ENCODE assay signal across 10 cellular contexts in genomic region chr17:4795168-4795567, GRCh38. TPM values are rescaled to one million over a fixed set of nuclear protein-coding genes. Genes with fewer than 3 reads are reported as not detected.
DNase-seq lines count a peak whose midpoint lies in the region; ATAC-seq and TF ChIP-seq lines count a peak whose summit lies in the region.
"Had no signal": no experiment of that assay in that cellular context is flagged by ENCODE, and none has a peak within 500 bp of the region (broad histone marks: within the 10 kb centered on the region; RNA-seq: fewer than 3 reads in every experiment).

No MANE protein-coding gene starts in this region.

- no peaks in the 10 kb centered on the region for H3K9me3 Mint-ChIP-seq in activated T-cell treated with anti-CD3 and anti-CD28 coated beads, Interleukin-2, amount 50 U/mL, for 72 hours
- no peaks in the 10 kb centered on the region for H3K9me3 Mint-ChIP-seq in activated T-helper 1 cell treated with anti-CD3 and anti-CD28 coated beads, Interleukin-12 subunit alpha, Interleukin-12 subunit beta, Interleukin-2, Interleukin-4 antibody, amounts not matched to agents 30 ng/mL and 10 ng/mL and 1 ng/mL, durations not matched to agents 14 hours and 24 hours and 36 hours
- no peaks in the 10 kb centered on the region for H3K9me3 Mint-ChIP-seq in immature natural killer cell

- H3K4me1 ChIP-seq in stomach: peaks cover 14 to 27% (median 20%) of the 10 kb centered on the region in 4 donors

- intact Hi-C loops in activated T-helper 1 cell treated with anti-CD3 and anti-CD28 coated beads, Interleukin-12 subunit alpha, Interleukin-12 subunit beta, Interleukin-2, Interleukin-4 antibody, amounts not matched to agents 30 ng/mL and 10 ng/mL and 1 ng/mL, durations not matched to agents 14 hours and 24 hours and 36 hours (cut with micrococcal nuclease): no loop called here
- intact Hi-C loops in stomach (cut with DNase I; ENCODE audit: low total_unique reads): no loop called here

- no peak for TF ChIP-seq EP300 in stomach (IDR thresholded peaks at IDR 0.05)

- 94 to 100% (median 98%) methylated on average over 1 of the region's 1 CpG for WGBS in stomach, 5 donors

- H3K27ac Mint-ChIP-seq in activated T-cell treated with anti-CD3 and anti-CD28 coated beads, Interleukin-2, amount 50 U/mL, for 72 hours: peak overlapping the region; percentile 98
- peak overlapping the region; percentile 99 for H3K27ac Mint-ChIP-seq in activated T-helper 1 cell treated with anti-CD3 and anti-CD28 coated beads, Interleukin-12 subunit alpha, Interleukin-12 subunit beta, Interleukin-2, Interleukin-4 antibody, amounts not matched to agents 30 ng/mL and 10 ng/mL and 1 ng/mL, durations not matched to agents 14 hours and 24 hours and 36 hours
- peak overlapping the region in 4 of 6 donors; percentile 40 to 98 (median 86) for H3K27ac Mint-ChIP-seq in immature natural killer cell

- TF ChIP-seq CTCF in stomach (IDR thresholded peaks at IDR 0.05): no peak

- no peak for DNase-seq in activated T-cell treated with anti-CD3 and anti-CD28 coated beads, Interleukin-2, amount 50 U/mL, for 72 hours
- no peak for DNase-seq in activated T-cell treated with anti-CD3 and anti-CD28 coated beads, Interleukin-2, amount 50 U/mL, for 48 hours
- no peak for DNase-seq in activated T-helper 1 cell treated with anti-CD3 and anti-CD28 coated beads, Interleukin-12 subunit alpha, Interleukin-12 subunit beta, Interleukin-2, Interleukin-4 antibody, amounts not matched to agents 30 ng/mL and 10 ng/mL and 1 ng/mL, durations not matched to agents 14 hours and 24 hours and 36 hours (ENCODE audit: low spot score)
- DNase-seq in immature natural killer cell: no peak
- no peak for DNase-seq in stomach
- no peak for DNase-seq in NK-92 treated with Interleukin-12 subunit alpha and Interleukin-12 subunit beta, amount 100 ng/mL, for 24 hours (lab: John Stamatoyannopoulos, UW)
- no peak for DNase-seq in AG08395 (ENCODE audit: low spot score)
- DNase-seq in MG63: no peak

- ATAC-seq in activated T-cell treated with anti-CD3 and anti-CD28 coated beads, Interleukin-2, amount 50 U/mL, for 72 hours (replicated peaks in 1 of 2): no peak

- H3K4me3 Mint-ChIP-seq in activated T-cell treated with anti-CD3 and anti-CD28 coated beads, Interleukin-2, amount 50 U/mL, for 72 hours: peak overlapping the region in 1 of 2 donors; percentile 98
- peak overlapping the region; percentile 100 for H3K4me3 Mint-ChIP-seq in activated T-helper 1 cell treated with anti-CD3 and anti-CD28 coated beads, Interleukin-12 subunit alpha, Interleukin-12 subunit beta, Interleukin-2, Interleukin-4 antibody, amounts not matched to agents 30 ng/mL and 10 ng/mL and 1 ng/mL, durations not matched to agents 14 hours and 24 hours and 36 hours
- H3K4me3 Mint-ChIP-seq in immature natural killer cell: peak overlapping the region; percentile 38 to 100 (median 99)

- no peaks in the 10 kb centered on the region for H3K27me3 Mint-ChIP-seq in activated T-cell treated with anti-CD3 and anti-CD28 coated beads, Interleukin-2, amount 50 U/mL, for 72 hours (ENCODE audit: low read depth)
- H3K27me3 Mint-ChIP-seq in activated T-helper 1 cell treated with anti-CD3 and anti-CD28 coated beads, Interleukin-12 subunit alpha, Interleukin-12 subunit beta, Interleukin-2, Interleukin-4 antibody, amounts not matched to agents 30 ng/mL and 10 ng/mL and 1 ng/mL, durations not matched to agents 14 hours and 24 hours and 36 hours (ENCODE audit: insufficient read depth): peaks cover 12% of the 10 kb centered on the region
- peaks cover 6 to 18% (median 11%) of the 10 kb centered on the region in 3 donors for H3K27me3 Mint-ChIP-seq in immature natural killer cell (ENCODE audit: low read depth in 3 of 3)

- H3K9me3 ChIP-seq in stomach: no peaks in the 10 kb centered on the region
- no peaks in the 10 kb centered on the region for H3K9me3 ChIP-seq in MG63

- TF ChIP-seq POLR2A in stomach (IDR thresholded peaks at IDR 0.05): no peak

- peaks cover 3 to 8% of the 10 kb centered on the region in 2 donors for H3K36me3 Mint-ChIP-seq in activated T-cell treated with anti-CD3 and anti-CD28 coated beads, Interleukin-2, amount 50 U/mL, for 72 hours (ENCODE audit: insufficient read depth in 2 of 2)
- H3K36me3 Mint-ChIP-seq in activated T-helper 1 cell treated with anti-CD3 and anti-CD28 coated beads, Interleukin-12 subunit alpha, Interleukin-12 subunit beta, Interleukin-2, Interleukin-4 antibody, amounts not matched to agents 30 ng/mL and 10 ng/mL and 1 ng/mL, durations not matched to agents 14 hours and 24 hours and 36 hours (ENCODE audit: low read depth): peaks cover 18% of the 10 kb centered on the region
- H3K36me3 Mint-ChIP-seq in immature natural killer cell: peaks cover 3 to 13% (median 6%) of the 10 kb centered on the region in 3 donors

- H3K36me3 ChIP-seq in stomach (peaks cover 13 to 30% (median 26%) of the 10 kb centered on the region in 4 donors), MG63 (no peaks in the 10 kb centered on the region)

- peak overlapping the region in 2 of 4 donors; percentile 79 to 92 for H3K4me3 ChIP-seq in stomach
- H3K4me3 ChIP-seq in MG63: no peak overlapping the region

- no peaks in the 10 kb centered on the region for H3K27me3 ChIP-seq in stomach
- H3K27me3 ChIP-seq in MG63: no peaks in the 10 kb centered on the region

- peak overlapping the region in 4 of 5 donors; percentile 77 to 88 (median 84) for H3K27ac ChIP-seq in stomach

- H3K4me1 Mint-ChIP-seq in activated T-cell treated with anti-CD3 and anti-CD28 coated beads, Interleukin-2, amount 50 U/mL, for 72 hours (ENCODE audit: low read depth): peaks cover 29% of the 10 kb centered on the region
- H3K4me1 Mint-ChIP-seq in activated T-helper 1 cell treated with anti-CD3 and anti-CD28 coated beads, Interleukin-12 subunit alpha, Interleukin-12 subunit beta, Interleukin-2, Interleukin-4 antibody, amounts not matched to agents 30 ng/mL and 10 ng/mL and 1 ng/mL, durations not matched to agents 14 hours and 24 hours and 36 hours (ENCODE audit: low read depth): peaks cover 14% of the 10 kb centered on the region
- H3K4me1 Mint-ChIP-seq in immature natural killer cell: peaks cover 23 to 32% of the 10 kb centered on the region in 2 donors

RNA-seq across cellular contexts. Expression of gene PSMB6, which starts 0.8 kb away (rescaled TPM):
- 10 to 100 TPM; 56.3 to 68.7 TPM for total RNA-seq in activated T-cell treated with anti-CD3 and anti-CD28 coated beads, Interleukin-2, amount 50 U/mL, for 72 hours
- 205 and 208 TPM in 2 replicates for total RNA-seq in activated T-helper 1 cell treated with anti-CD3 and anti-CD28 coated beads, Interleukin-12 subunit alpha, Interleukin-12 subunit beta, Interleukin-2, Interleukin-4 antibody, amounts not matched to agents 30 ng/mL and 10 ng/mL and 1 ng/mL, durations not matched to agents 14 hours and 24 hours and 36 hours
- 100 to 1,000 TPM; 327 to 701 (median 348) TPM for polyA plus RNA-seq in immature natural killer cell
- total RNA-seq in stomach: 100 to 1,000 TPM in 2 of 5 donors, 10 to 100 TPM in 3; 60.2 to 118 (median 80.5) TPM
- 100 to 1,000 TPM; 187 to 200 (median 187) TPM for polyA plus RNA-seq in stomach
- total RNA-seq in MG63 (2014; rRNA removed; shearing (Covaris generic); ENCODE audit: low replicate concordance): 149 and 177 TPM in 2 replicates

RNA-seq across cellular contexts. Expression of gene GLTPD2, which starts 6.4 kb away (rescaled TPM):
- total RNA-seq in activated T-cell treated with anti-CD3 and anti-CD28 coated beads, Interleukin-2, amount 50 U/mL, for 72 hours: not detected
- not detected in 2 replicates for total RNA-seq in activated T-helper 1 cell treated with anti-CD3 and anti-CD28 coated beads, Interleukin-12 subunit alpha, Interleukin-12 subunit beta, Interleukin-2, Interleukin-4 antibody, amounts not matched to agents 30 ng/mL and 10 ng/mL and 1 ng/mL, durations not matched to agents 14 hours and 24 hours and 36 hours
- polyA plus RNA-seq in immature natural killer cell (under 1 TPM in 2 of 3 donors, not detected in 1; 0.57 to 0.74 TPM), stomach (under 1 TPM in 1 of 3 donors, not detected in 2; 0.15 TPM)
- not detected for total RNA-seq in stomach
- not detected in 2 replicates for total RNA-seq in MG63 (2014; rRNA removed; shearing (Covaris generic); ENCODE audit: low replicate concordance)
- total RNA-seq: myocyte, temporal lobe had no signal

RNA-seq across cellular contexts. Expression of gene VMO1, which starts 9.0 kb away (rescaled TPM):
- 1 to 10 TPM in 1 of 2 donors, under 1 TPM in 1; 0.46 to 1.1 TPM for total RNA-seq in activated T-cell treated with anti-CD3 and anti-CD28 coated beads, Interleukin-2, amount 50 U/mL, for 72 hours
- total RNA-seq in activated T-helper 1 cell treated with anti-CD3 and anti-CD28 coated beads, Interleukin-12 subunit alpha, Interleukin-12 subunit beta, Interleukin-2, Interleukin-4 antibody, amounts not matched to agents 30 ng/mL and 10 ng/mL and 1 ng/mL, durations not matched to agents 14 hours and 24 hours and 36 hours: not detected in 2 replicates
- polyA plus RNA-seq in immature natural killer cell (not detected), stomach (1 to 10 TPM; 1.4 to 3.0 (median 2.7) TPM)
- 1 to 10 TPM in 2 of 5 donors, not detected in 3; 1.5 to 2.3 TPM for total RNA-seq in stomach
- total RNA-seq in MG63 (2014; rRNA removed; shearing (Covaris generic); ENCODE audit: low replicate concordance): not detected in 2 replicates
- total RNA-seq: myocyte had no signal

RNA-seq across cellular contexts. Expression of gene PLD2, which starts 11.8 kb away (rescaled TPM):
- 10 to 100 TPM; 27.5 to 50.9 TPM for total RNA-seq in activated T-cell treated with anti-CD3 and anti-CD28 coated beads, Interleukin-2, amount 50 U/mL, for 72 hours
- total RNA-seq in activated T-helper 1 cell treated with anti-CD3 and anti-CD28 coated beads, Interleukin-12 subunit alpha, Interleukin-12 subunit beta, Interleukin-2, Interleukin-4 antibody, amounts not matched to agents 30 ng/mL and 10 ng/mL and 1 ng/mL, durations not matched to agents 14 hours and 24 hours and 36 hours: 16.7 and 22.2 TPM in 2 replicates
- polyA plus RNA-seq in immature natural killer cell (1 to 10 TPM in 1 of 3 donors, under 1 TPM in 1, not detected in 1; 0.78 to 2.0 TPM), stomach (10 to 100 TPM; 10.3 to 28.7 (median 10.8) TPM)
- 100 to 1,000 TPM in 2 of 5 donors, 10 to 100 TPM in 3; 14.5 to 123 (median 34.1) TPM for total RNA-seq in stomach
- total RNA-seq in MG63 (2014; rRNA removed; shearing (Covaris generic); ENCODE audit: low replicate concordance): 3.7 and 5.8 TPM in 2 replicates
